In genomic region chr2:71588497-71588896, GRCh38 we compare ENCODE assay signal across 15 cellular contexts.
A peak's percentile ranks its signal among the peaks of the same experiment; 100 is the strongest.
DNase-seq lines count a peak whose midpoint lies in the region; TF ChIP-seq lines count a peak whose summit lies in the region.
"Had no signal": no experiment of that assay in that cellular context is flagged by ENCODE, and none has a peak within 500 bp of the region (broad histone marks: within the 10 kb centered on the region; RNA-seq: fewer than 3 reads in every experiment).

No MANE protein-coding gene starts in this region.

- H3K9me3 Mint-ChIP-seq in H9 (no peaks in the 10 kb centered on the region), nephron progenitor cell (no peaks in the 10 kb centered on the region)
- H3K9me3 Mint-ChIP-seq in dendritic cell treated with granulocyte-macrophage colony-stimulating factor and Interleukin-4, amounts not matched to agents 40 ng/mL and 50 ng/mL, for 4 days, result no peaks in the 10 kb centered on the region
- H3K9me3 Mint-ChIP-seq: CD4-positive, alpha-beta memory T cell; GM23338 had no signal

- H3K4me3 ChIP-seq in stomach, result no peak overlapping the region
- no peak overlapping the region for H3K4me3 ChIP-seq in prostate gland
- H3K4me3 ChIP-seq: BLaER1 treated with 17β-estradiol and CSF1 and Interleukin-3, amounts not matched to agents 10 nM and 100 nM; GM23338 had no signal

- peak overlapping the region; percentile 15; the same call in 1 of the 2 replicates for H3K14ac ChIP-seq in H9 (ENCODE audit: insufficient read depth, low read length)

- no peaks in the 10 kb centered on the region for H4K20me1 ChIP-seq in H9 (ENCODE audit: control insufficient read depth, insufficient read depth, insufficient read length)

- TF ChIP-seq POLR2A in stomach (IDR thresholded peaks at IDR 0.05) (no peak), prostate gland (IDR thresholded peaks at IDR 0.05) (no peak)

- H3K36me3 ChIP-seq in stomach, result peaks cover 0 to 22% (median 8%) of the 10 kb centered on the region in 4 donors
- H3K36me3 ChIP-seq in prostate gland, result no peaks in the 10 kb centered on the region

- peak overlapping the region; percentile 40 for H3K56ac ChIP-seq in H9 (ENCODE audit: insufficient read length, low read depth, low read length)

- H3K27ac Mint-ChIP-seq in H9, result no peak overlapping the region
- H3K27ac Mint-ChIP-seq in dendritic cell treated with granulocyte-macrophage colony-stimulating factor and Interleukin-4, amounts not matched to agents 40 ng/mL and 50 ng/mL, for 4 days, result peak overlapping the region; percentile 17
- peak overlapping the region; percentile 82 for H3K27ac Mint-ChIP-seq in nephron progenitor cell
- H3K27ac Mint-ChIP-seq: CD4-positive, alpha-beta memory T cell; GM23338 had no signal

- no peak overlapping the region for H3K4me3 Mint-ChIP-seq in H9
- no peak overlapping the region for H3K4me3 Mint-ChIP-seq in dendritic cell treated with granulocyte-macrophage colony-stimulating factor and Interleukin-4, amounts not matched to agents 40 ng/mL and 50 ng/mL, for 4 days
- no peak overlapping the region for H3K4me3 Mint-ChIP-seq in nephron progenitor cell
- H3K4me3 Mint-ChIP-seq: CD4-positive, alpha-beta memory T cell; GM23338 had no signal

- intact Hi-C loops in dendritic cell treated with granulocyte-macrophage colony-stimulating factor and Interleukin-4, amounts not matched to agents 40 ng/mL and 50 ng/mL, for 4 days (cut with micrococcal nuclease), result no loop called here
- intact Hi-C loops in stomach (cut with DNase I; ENCODE audit: low total_unique reads) (no loop called here), prostate gland (cut with DNase I) (no loop called here)

- no peak for DNase-seq in H9
- DNase-seq in nephron progenitor cell, result no peak
- DNase-seq in substantia nigra (lab: John Stamatoyannopoulos, UW), result no peak
- DNase-seq in cerebellum (ENCODE audit: low spot score), result no peak
- no peak for DNase-seq in stomach
- no peak for DNase-seq in prostate gland (ENCODE audit: low spot score)
- DNase-seq: 8988T, DMS153, DMS79 treated with DMSO at 0.1 percent for 48 hours, EL, H7 had no signal

- H3K36me3 Mint-ChIP-seq in H9 (ENCODE audit: insufficient read depth in 1 of 3, low read depth in 3 of 3), result no peaks in the 10 kb centered on the region; a peak in 2 of 7 replicates
- peaks cover 91% of the 10 kb centered on the region for H3K36me3 Mint-ChIP-seq in dendritic cell treated with granulocyte-macrophage colony-stimulating factor and Interleukin-4, amounts not matched to agents 40 ng/mL and 50 ng/mL, for 4 days (ENCODE audit: low read depth)
- H3K36me3 Mint-ChIP-seq in nephron progenitor cell (ENCODE audit: low read depth), result no peaks in the 10 kb centered on the region
- H3K36me3 Mint-ChIP-seq: CD4-positive, alpha-beta memory T cell had no signal

- H3K9ac ChIP-seq in H9 (ENCODE audit: extremely low read depth, insufficient read length, low read length), result no peak overlapping the region
- H3K9ac ChIP-seq: BLaER1 treated with 17β-estradiol and CSF1 and Interleukin-3, amounts not matched to agents 10 nM and 100 nM had no signal

- H3K23ac ChIP-seq in H9 (ENCODE audit: insufficient read length, low read depth, low read length), result no peak overlapping the region

- H4K91ac ChIP-seq in H9 (ENCODE audit: insufficient read length, low read depth, low read length), result no peak overlapping the region

- no peak overlapping the region for H2AFZ ChIP-seq in H9 (ENCODE audit: low read length)
- H2AFZ ChIP-seq: GM23338 had no signal

- no CpG with 5 or more reads among the region's 8 CpGs for WGBS in H9 (ENCODE audit: extremely low coverage, insufficient read length, low lambda C conversion rate)
- WGBS in stomach, 5 donors, result 48 to 62% (median 52%) methylated on average over 8 of the region's 8 CpGs
- 74% methylated on average over 8 of the region's 8 CpGs for WGBS in prostate gland

- no peaks in the 10 kb centered on the region for H3K9me3 ChIP-seq in H9 (ENCODE audit: control insufficient read depth, low read depth, low read length)
- H3K9me3 ChIP-seq in stomach, result no peaks in the 10 kb centered on the region
- no peaks in the 10 kb centered on the region for H3K9me3 ChIP-seq in prostate gland
- H3K9me3 ChIP-seq: BLaER1 treated with 17β-estradiol and CSF1 and Interleukin-3, amounts not matched to agents 10 nM and 100 nM had no signal

- no peak overlapping the region for H4K5ac ChIP-seq in H9 (ENCODE audit: insufficient read length, low read depth, low read length)

- H2BK120ac ChIP-seq in H9 (ENCODE audit: low read depth, low read length, poor library complexity, severe bottlenecking), result no peak overlapping the region

- H3K4me1 ChIP-seq in H9 (ENCODE audit: insufficient read depth, low read length) (no peaks in the 10 kb centered on the region), stomach (no peaks in the 10 kb centered on the region), prostate gland (replicated peaks) (no peaks in the 10 kb centered on the region)

- H3K27me3 Mint-ChIP-seq in H9 (ENCODE audit: low read depth), result no peaks in the 10 kb centered on the region
- H3K27me3 Mint-ChIP-seq in dendritic cell treated with granulocyte-macrophage colony-stimulating factor and Interleukin-4, amounts not matched to agents 40 ng/mL and 50 ng/mL, for 4 days, result no peaks in the 10 kb centered on the region
- H3K27me3 Mint-ChIP-seq in nephron progenitor cell (ENCODE audit: low read depth, poor library complexity), result peaks cover 13% of the 10 kb centered on the region

- H3T11ph ChIP-seq in H9 (ENCODE audit: low read length), result no peak overlapping the region

- no peak overlapping the region for H3K27ac ChIP-seq in H9 (ENCODE audit: insufficient read length, low read depth, low read length)
- peak overlapping the region; percentile 27 for H3K27ac ChIP-seq in substantia nigra (ENCODE audit: low read depth, low read length, poor library complexity, severe bottlenecking)
- H3K27ac ChIP-seq in stomach, result no peak overlapping the region
- no peak overlapping the region for H3K27ac ChIP-seq in prostate gland
- H3K27ac ChIP-seq: BLaER1 treated with 17β-estradiol and CSF1 and Interleukin-3, amounts not matched to agents 10 nM and 100 nM had no signal

- H3K79me2 ChIP-seq in H9 (ENCODE audit: insufficient read depth, low read length), result no peaks in the 10 kb centered on the region

- H3K4me1 Mint-ChIP-seq in H9, result peaks cover 24 to 25% of the 10 kb centered on the region in 2 experiments
- H3K4me1 Mint-ChIP-seq in dendritic cell treated with granulocyte-macrophage colony-stimulating factor and Interleukin-4, amounts not matched to agents 40 ng/mL and 50 ng/mL, for 4 days (ENCODE audit: low read depth), result peaks cover 11% of the 10 kb centered on the region
- peaks cover 59% of the 10 kb centered on the region for H3K4me1 Mint-ChIP-seq in nephron progenitor cell
- H3K4me1 Mint-ChIP-seq: CD4-positive, alpha-beta memory T cell had no signal

- H3K23me2 ChIP-seq in H9 (ENCODE audit: insufficient read length, low read depth, low read length, poor library complexity, severe bottlenecking), result no peaks in the 10 kb centered on the region

- H3K4me2 ChIP-seq in H9 (ENCODE audit: insufficient read depth, insufficient read length, low read length), result no peak overlapping the region
- H3K4me2 ChIP-seq: BLaER1 treated with 17β-estradiol and CSF1 and Interleukin-3, amounts not matched to agents 10 nM and 100 nM; GM23338 had no signal

- TF ChIP-seq CTCF in H9 (conservative IDR thresholded peaks at IDR 0.05), result no peak
- TF ChIP-seq CTCF in nephron progenitor cell (IDR thresholded peaks at IDR 0.05), result no peak
- no peak for TF ChIP-seq CTCF in stomach (IDR thresholded peaks at IDR 0.05)
- TF ChIP-seq CTCF in prostate gland (IDR thresholded peaks at IDR 0.05), result no peak

- H3K27me3 ChIP-seq in H9 (ENCODE audit: insufficient read depth, low read length), result no peaks in the 10 kb centered on the region
- no peaks in the 10 kb centered on the region for H3K27me3 ChIP-seq in stomach
- no peaks in the 10 kb centered on the region for H3K27me3 ChIP-seq in prostate gland (replicated peaks; ENCODE audit: insufficient read depth)
- H3K27me3 ChIP-seq: BLaER1 treated with 17β-estradiol and CSF1 and Interleukin-3, amounts not matched to agents 10 nM and 100 nM had no signal

- no peak overlapping the region for H2BK5ac ChIP-seq in H9 (ENCODE audit: insufficient read length, low read length)

- no peak overlapping the region for H3K4ac ChIP-seq in H9 (ENCODE audit: low read depth, low read length)

- H2BK12ac ChIP-seq in H9 (ENCODE audit: insufficient read length, low read depth, low read length), result no peak overlapping the region

- no peak overlapping the region for H2BK15ac ChIP-seq in H9 (ENCODE audit: low read depth, low read length)

- H3K18ac ChIP-seq in H9 (ENCODE audit: insufficient read length, low read depth, low read length), result no peak overlapping the region

- H4K8ac ChIP-seq in H9 (replicated peaks; ENCODE audit: insufficient read length, low read depth, low read length), result no peak overlapping the region

- no peak for TF ChIP-seq EP300 in stomach (IDR thresholded peaks at IDR 0.05)

- no peak overlapping the region for H2BK20ac ChIP-seq in H9 (ENCODE audit: low read depth, low read length, poor library complexity, severe bottlenecking)

- no peak overlapping the region for H2AK5ac ChIP-seq in H9 (ENCODE audit: insufficient read length, low read length)

- no peaks in the 10 kb centered on the region for H3K79me1 ChIP-seq in H9 (ENCODE audit: insufficient read depth, low read depth, low read length, poor library complexity, severe bottlenecking)

Comparison
In these comparisons a context has a peak if more than half of its experiments do, and no peak if none do; other contexts are left out.
1. H3K27ac Mint-ChIP-seq: peak in dendritic cell treated with granulocyte-macrophage colony-stimulating factor and Interleukin-4, amounts not matched to agents 40 ng/mL and 50 ng/mL, for 4 days (single experiment) and nephron progenitor cell (single experiment); none in H9 (0 of 3).